Comparison of ENCODE assay signal across 33 cellular contexts in genomic region chr9:100884518-100884917, GRCh38.
DNase-seq lines count a peak whose midpoint lies in the region; ATAC-seq, FAIRE-seq and TF ChIP-seq lines count a peak whose summit lies in the region.
"Had no signal": no experiment of that assay in that cellular context is flagged by ENCODE, and none has a peak within 500 bp of the region (broad histone marks: within the 10 kb centered on the region; RNA-seq: fewer than 3 reads in every experiment).

No MANE protein-coding gene starts in this region.

- no peak overlapping the region for H3K9ac ChIP-seq in K562 (ENCODE audit: insufficient read depth in 1 of 2, low read depth in 2 of 2, low read length in 2 of 2)

- TF ChIP-seq RAD21 in K562 (CRISPR knock-in tag; conservative IDR thresholded peaks at IDR 0.05 in 1 of 2, IDR thresholded peaks at IDR 0.05 in 1 of 2) = no peak

- no peak overlapping the region for H3K4me2 ChIP-seq in K562 (ENCODE audit: insufficient read depth, low read length)

- DNase-seq in NCI-H748 (lab: John Stamatoyannopoulos, UW; ENCODE audit: unreplicated experiment) (peak; percentile 17), NCI-H748 treated with DMSO at 0.1 percent for 48 hours (lab: John Stamatoyannopoulos, UW) (no peak), K562 (ENCODE audit: extremely low read depth in 1 of 4, low spot score in 3 of 4) (no peak), superior temporal gyrus (ENCODE audit: extremely low spot score) (peak; percentile 56), kidney tubule cell (ENCODE audit: low spot score) (no peak), amniotic stem cell (lab: John Stamatoyannopoulos, UW) (no peak)
- DNase-seq: activated CD4-positive, alpha-beta memory T cell treated with anti-CD3 and anti-CD28 coated beads, Interleukin-2, amount 10 ng/mL, durations not matched to agents 7 days and 5 days; aorta; BE2C; COR-L47; cortex of kidney; DMS79; endodermal cell; foreskin fibroblast; GF-D8; HCEC 1CT; heart left ventricle; KBM-7; MG63; NCI-H1417 treated with DMSO at 0.1 percent for 48 hours; NCI-H774; ovary; RPMI8226; spleen; T-cell; transverse colon had no signal

- POLR2A ChIA-PET in K562 (lab: Yijun Ruan, JAX) = no interaction called here

- intact Hi-C loops in K562 (cut with micrococcal nuclease) = no loop called here

- ATAC-seq in K562 (no peak), GM21423 (IDR thresholded peaks at IDR 0.05; ENCODE audit: unreplicated experiment) (no peak)
- ATAC-seq: activated CD4-positive, CD25-positive, alpha-beta regulatory T cell treated with anti-CD3 and anti-CD28 coated beads, Interleukin-2, amount 50 U/mL, for 24 hours; activated T-helper 17 cell treated with anti-CD3 and anti-CD28 coated beads, Interleukin-2, amount 50 U/mL, for 72 hours; esophagus mucosa; heart left ventricle; left lobe of liver; T-cell had no signal

- no peak overlapping the region for H3K27ac ChIP-seq in K562 (ENCODE audit: extremely low read depth, low read depth, low read length)
- H3K27ac ChIP-seq in mesodermal cell (ENCODE audit: low read depth, low read length, severe bottlenecking) = peak overlapping the region; percentile 63
- H3K27ac ChIP-seq: heart left ventricle, ovary, SJSA1, spleen, transverse colon had no signal

- 2% methylated on average over 4 of the region's 4 CpGs for WGBS in K562 (ENCODE audit: insufficient coverage, low coverage, missing lambda C conversion rate)
- 73% methylated on average over 1 of the region's 4 CpGs; no CpG with 5 or more reads in 1 of the 2 experiments for WGBS in mesodermal cell (ENCODE audit: insufficient coverage in 2 of 2), 2 experiments

- no TSS peak for BruUV-seq in K562 (replicated peaks; lab: Mats Ljungman, UMichigan)

- CTCF ChIA-PET in K562 (lab: Yijun Ruan, JAX; ENCODE audit: low intra/inter-chr PET ratio) = no interaction called here

- no peak overlapping the region for H3K4me3 ChIP-seq in K562
- H3K4me3 ChIP-seq in mesodermal cell (ENCODE audit: extremely low read depth, insufficient read depth, low read length, poor library complexity, severe bottlenecking) = no peak overlapping the region
- H3K4me3 ChIP-seq: heart left ventricle, MG63, ovary, SJSA1, spleen, transverse colon had no signal

- TF ChIP-seq POLR2A in K562 (conservative IDR thresholded peaks at IDR 0.05) = no peak

- in situ Hi-C loops in K562 (cut with MboI) = no loop called here

- TF ChIP-seq CTCF in K562 (IDR thresholded peaks at IDR 0.05 in 2 of 3, conservative IDR thresholded peaks at IDR 0.05 in 1 of 3; ENCODE audit: insufficient read depth in 2 of 3, low read depth in 1 of 3, low read length in 3 of 3) = no peak

- no peak overlapping the region for H2AFZ ChIP-seq in K562 (ENCODE audit: low read depth, low read length)

- H3K9me3 ChIP-seq in K562 (replicated peaks; ENCODE audit: control insufficient read depth, insufficient read depth, low read depth, low read length) = no peaks in the 10 kb centered on the region
- H3K9me3 ChIP-seq in mesodermal cell (ENCODE audit: control insufficient read depth, low read length) = no peaks in the 10 kb centered on the region
- H3K9me3 ChIP-seq: BE2C, MG63, SJSA1, spleen, transverse colon had no signal

- no peaks in the 10 kb centered on the region for H3K27me3 ChIP-seq in K562 (ENCODE audit: control insufficient read depth in 2 of 2, insufficient read depth in 2 of 2, low read length in 2 of 2)
- H3K27me3 ChIP-seq: BE2C, heart left ventricle, MG63, ovary, SJSA1, spleen, transverse colon had no signal

- H3K36me3 ChIP-seq in K562 (ENCODE audit: control insufficient read depth, insufficient read depth, low read length) = no peaks in the 10 kb centered on the region
- no peaks in the 10 kb centered on the region for H3K36me3 ChIP-seq in mesodermal cell (ENCODE audit: control insufficient read depth, insufficient read depth, low read length)
- H3K36me3 ChIP-seq: BE2C, heart left ventricle, MG63, ovary, SJSA1, spleen, transverse colon had no signal

- no peaks in the 10 kb centered on the region for H3K9me1 ChIP-seq in K562 (ENCODE audit: control insufficient read depth, insufficient read depth, low read length)

- no peak for TF ChIP-seq EP300 in K562 (IDR thresholded peaks at IDR 0.05; ENCODE audit: low read length)

- H4K20me1 ChIP-seq in K562 (replicated peaks; ENCODE audit: control insufficient read depth, insufficient read depth, low read length) = no peaks in the 10 kb centered on the region

- no peaks in the 10 kb centered on the region for H3K79me2 ChIP-seq in K562 (ENCODE audit: control insufficient read depth, insufficient read depth, low read length)

- no peak for FAIRE-seq in K562 (lab: Jason Lieb, UNC)

- H3K4me1 ChIP-seq in K562 (replicated peaks in 1 of 2; ENCODE audit: control insufficient read depth in 2 of 2, insufficient read depth in 2 of 2, low read length in 2 of 2) (no peaks in the 10 kb centered on the region), mesodermal cell (ENCODE audit: control insufficient read depth, insufficient read depth, low read length, poor library complexity, severe bottlenecking) (no peaks in the 10 kb centered on the region)
- H3K4me1 ChIP-seq: BE2C, heart left ventricle, SJSA1, spleen, transverse colon had no signal

TF ChIP-seq in K562, 482 proteins besides CTCF, POLR2A, EP300 and RAD21:
- peak; percentile 64 for TF ChIP-seq RFX1 (IDR thresholded peaks at IDR 0.05)
- no peak for TF ChIP-seq NFYB (IDR thresholded peaks at IDR 0.05; ENCODE audit: extremely low read depth, insufficient read length)

Comparison
In these comparisons a context has a peak if more than half of its experiments do, and no peak if none do; other contexts are left out.
1. DNase-seq: peak in NCI-H748 (single experiment) and superior temporal gyrus (single experiment); none in NCI-H748 treated with DMSO at 0.1 percent for 48 hours (single experiment), K562 (0 of 4), kidney tubule cell (single experiment) and amniotic stem cell (single experiment).